In genomic region chr1:38268226-38268625, GRCh38 we compare ENCODE assay signal across 2 cellular contexts.
TF ChIP-seq lines count a peak whose summit lies in the region.

No MANE protein-coding gene starts in this region.

TF ChIP-seq in GM23338, 12 proteins besides CTCF, POLR2A, EP300 and RAD21 (continued from another document):
- TF ChIP-seq, protein P1, sequence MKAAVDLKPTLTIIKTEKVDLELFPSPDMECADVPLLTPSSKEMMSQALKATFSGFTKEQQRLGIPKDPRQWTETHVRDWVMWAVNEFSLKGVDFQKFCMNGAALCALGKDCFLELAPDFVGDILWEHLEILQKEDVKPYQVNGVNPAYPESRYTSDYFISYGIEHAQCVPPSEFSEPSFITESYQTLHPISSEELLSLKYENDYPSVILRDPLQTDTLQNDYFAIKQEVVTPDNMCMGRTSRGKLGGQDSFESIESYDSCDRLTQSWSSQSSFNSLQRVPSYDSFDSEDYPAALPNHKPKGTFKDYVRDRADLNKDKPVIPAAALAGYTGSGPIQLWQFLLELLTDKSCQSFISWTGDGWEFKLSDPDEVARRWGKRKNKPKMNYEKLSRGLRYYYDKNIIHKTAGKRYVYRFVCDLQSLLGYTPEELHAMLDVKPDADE (IDR thresholded peaks at IDR 0.05): no peak
- TF ChIP-seq NANOG (IDR thresholded peaks at IDR 0.05; ENCODE audit: borderline replicate concordance): no peak
- TF ChIP-seq, protein P2, sequence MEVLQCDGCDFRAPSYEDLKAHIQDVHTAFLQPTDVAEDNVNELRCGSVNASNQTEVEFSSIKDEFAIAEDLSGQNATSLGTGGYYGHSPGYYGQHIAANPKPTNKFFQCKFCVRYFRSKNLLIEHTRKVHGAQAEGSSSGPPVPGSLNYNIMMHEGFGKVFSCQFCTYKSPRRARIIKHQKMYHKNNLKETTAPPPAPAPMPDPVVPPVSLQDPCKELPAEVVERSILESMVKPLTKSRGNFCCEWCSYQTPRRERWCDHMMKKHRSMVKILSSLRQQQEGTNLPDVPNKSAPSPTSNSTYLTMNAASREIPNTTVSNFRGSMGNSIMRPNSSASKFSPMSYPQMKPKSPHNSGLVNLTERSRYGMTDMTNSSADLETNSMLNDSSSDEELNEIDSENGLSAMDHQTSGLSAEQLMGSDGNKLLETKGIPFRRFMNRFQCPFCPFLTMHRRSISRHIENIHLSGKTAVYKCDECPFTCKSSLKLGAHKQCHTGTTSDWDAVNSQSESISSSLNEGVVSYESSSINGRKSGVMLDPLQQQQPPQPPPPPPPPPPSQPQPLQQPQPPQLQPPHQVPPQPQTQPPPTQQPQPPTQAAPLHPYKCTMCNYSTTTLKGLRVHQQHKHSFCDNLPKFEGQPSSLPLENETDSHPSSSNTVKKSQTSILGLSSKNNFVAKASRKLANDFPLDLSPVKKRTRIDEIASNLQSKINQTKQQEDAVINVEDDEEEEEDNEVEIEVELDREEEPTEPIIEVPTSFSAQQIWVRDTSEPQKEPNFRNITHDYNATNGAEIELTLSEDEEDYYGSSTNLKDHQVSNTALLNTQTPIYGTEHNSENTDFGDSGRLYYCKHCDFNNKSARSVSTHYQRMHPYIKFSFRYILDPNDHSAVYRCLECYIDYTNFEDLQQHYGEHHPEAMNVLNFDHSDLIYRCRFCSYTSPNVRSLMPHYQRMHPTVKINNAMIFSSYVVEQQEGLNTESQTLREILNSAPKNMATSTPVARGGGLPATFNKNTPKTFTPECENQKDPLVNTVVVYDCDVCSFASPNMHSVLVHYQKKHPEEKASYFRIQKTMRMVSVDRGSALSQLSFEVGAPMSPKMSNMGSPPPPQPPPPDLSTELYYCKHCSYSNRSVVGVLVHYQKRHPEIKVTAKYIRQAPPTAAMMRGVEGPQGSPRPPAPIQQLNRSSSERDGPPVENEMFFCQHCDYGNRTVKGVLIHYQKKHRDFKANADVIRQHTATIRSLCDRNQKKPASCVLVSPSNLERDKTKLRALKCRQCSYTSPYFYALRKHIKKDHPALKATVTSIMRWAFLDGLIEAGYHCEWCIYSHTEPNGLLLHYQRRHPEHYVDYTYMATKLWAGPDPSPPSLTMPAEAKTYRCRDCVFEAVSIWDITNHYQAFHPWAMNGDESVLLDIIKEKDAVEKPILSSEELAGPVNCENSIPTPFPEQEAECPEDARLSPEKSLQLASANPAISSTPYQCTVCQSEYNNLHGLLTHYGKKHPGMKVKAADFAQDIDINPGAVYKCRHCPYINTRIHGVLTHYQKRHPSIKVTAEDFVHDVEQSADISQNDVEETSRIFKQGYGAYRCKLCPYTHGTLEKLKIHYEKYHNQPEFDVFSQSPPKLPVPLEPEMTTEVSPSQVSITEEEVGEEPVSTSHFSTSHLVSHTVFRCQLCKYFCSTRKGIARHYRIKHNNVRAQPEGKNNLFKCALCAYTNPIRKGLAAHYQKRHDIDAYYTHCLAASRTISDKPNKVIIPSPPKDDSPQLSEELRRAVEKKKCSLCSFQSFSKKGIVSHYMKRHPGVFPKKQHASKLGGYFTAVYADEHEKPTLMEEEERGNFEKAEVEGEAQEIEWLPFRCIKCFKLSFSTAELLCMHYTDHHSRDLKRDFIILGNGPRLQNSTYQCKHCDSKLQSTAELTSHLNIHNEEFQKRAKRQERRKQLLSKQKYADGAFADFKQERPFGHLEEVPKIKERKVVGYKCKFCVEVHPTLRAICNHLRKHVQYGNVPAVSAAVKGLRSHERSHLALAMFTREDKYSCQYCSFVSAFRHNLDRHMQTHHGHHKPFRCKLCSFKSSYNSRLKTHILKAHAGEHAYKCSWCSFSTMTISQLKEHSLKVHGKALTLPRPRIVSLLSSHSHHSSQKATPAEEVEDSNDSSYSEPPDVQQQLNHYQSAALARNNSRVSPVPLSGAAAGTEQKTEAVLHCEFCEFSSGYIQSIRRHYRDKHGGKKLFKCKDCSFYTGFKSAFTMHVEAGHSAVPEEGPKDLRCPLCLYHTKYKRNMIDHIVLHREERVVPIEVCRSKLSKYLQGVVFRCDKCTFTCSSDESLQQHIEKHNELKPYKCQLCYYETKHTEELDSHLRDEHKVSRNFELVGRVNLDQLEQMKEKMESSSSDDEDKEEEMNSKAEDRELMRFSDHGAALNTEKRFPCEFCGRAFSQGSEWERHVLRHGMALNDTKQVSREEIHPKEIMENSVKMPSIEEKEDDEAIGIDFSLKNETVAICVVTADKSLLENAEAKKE (CRISPR knock-in tag; IDR thresholded peaks at IDR 0.05): no peak
- no peak for TF ChIP-seq ZNF114 (CRISPR knock-in tag; IDR thresholded peaks at IDR 0.05)
- no peak for TF ChIP-seq EZH2 (IDR thresholded peaks at IDR 0.05; ENCODE audit: low read depth, unreplicated experiment)
- TF ChIP-seq ZNF331 (CRISPR knock-in tag; IDR thresholded peaks at IDR 0.05; ENCODE audit: low read depth): no peak
- no peak for TF ChIP-seq REST (IDR thresholded peaks at IDR 0.05; ENCODE audit: unreplicated experiment)

TF ChIP-seq in WTC11, 78 proteins besides CTCF, POLR2A, EP300 and RAD21 (continued from another document):
- TF ChIP-seq ZNF423 (CRISPR knock-in tag; IDR thresholded peaks at IDR 0.05) (no peak), AR (CRISPR knock-in tag; IDR thresholded peaks at IDR 0.05) (no peak), PRDM15 (CRISPR knock-in tag; IDR thresholded peaks at IDR 0.05) (peak; percentile 31; the same call in 1 of the 2 replicates)
- TF ChIP-seq, protein P3, sequence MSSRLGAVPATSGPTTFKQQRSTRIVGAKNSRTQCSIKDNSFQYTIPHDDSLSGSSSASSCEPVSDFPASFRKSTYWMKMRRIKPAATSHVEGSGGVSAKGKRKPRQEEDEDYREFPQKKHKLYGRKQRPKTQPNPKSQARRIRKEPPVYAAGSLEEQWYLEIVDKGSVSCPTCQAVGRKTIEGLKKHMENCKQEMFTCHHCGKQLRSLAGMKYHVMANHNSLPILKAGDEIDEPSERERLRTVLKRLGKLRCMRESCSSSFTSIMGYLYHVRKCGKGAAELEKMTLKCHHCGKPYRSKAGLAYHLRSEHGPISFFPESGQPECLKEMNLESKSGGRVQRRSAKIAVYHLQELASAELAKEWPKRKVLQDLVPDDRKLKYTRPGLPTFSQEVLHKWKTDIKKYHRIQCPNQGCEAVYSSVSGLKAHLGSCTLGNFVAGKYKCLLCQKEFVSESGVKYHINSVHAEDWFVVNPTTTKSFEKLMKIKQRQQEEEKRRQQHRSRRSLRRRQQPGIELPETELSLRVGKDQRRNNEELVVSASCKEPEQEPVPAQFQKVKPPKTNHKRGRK (CRISPR knock-in tag; IDR thresholded peaks at IDR 0.05; ENCODE audit: borderline replicate concordance): no peak
